In genomic region chr17:7523033-7523432, GRCh38 we compare ENCODE assay signal across 8 cellular contexts. TPM values are rescaled to one million over a fixed set of nuclear protein-coding genes. Genes with fewer than 3 reads are reported as not detected.
DNase-seq lines count a peak whose midpoint lies in the region; ATAC-seq and TF ChIP-seq lines count a peak whose summit lies in the region.

No MANE protein-coding gene starts in this region.

- DNase-seq in AG04450 (ENCODE audit: low read depth, low spot score), result no peak
- DNase-seq in activated CD8-positive, alpha-beta T cell treated with anti-CD3 and anti-CD28 coated beads for 36 hours, result peak; percentile 74
- DNase-seq in fibroblast of villous mesenchyme (ENCODE audit: low read depth), result peak; percentile 12
- peak; percentile 16 to 17 for DNase-seq in stimulated activated CD4-positive, alpha-beta T cell treated with anti-CD3 and anti-CD28 coated beads, Interleukin-15, amount 100 ng/mL, for 48 hours (ENCODE audit: low read depth in 2 of 2)
- no peak for DNase-seq in COR-L47 (lab: John Stamatoyannopoulos, UW)

- H3K27ac ChIP-seq in AG04450 (ENCODE audit: low read depth, low read length), result no peak overlapping the region

- CTCF ChIA-PET in AG04450 (lab: Charles Lee), result interaction anchor here (0.8 to 1.5 kb wide), 3 partner anchors 9 to 66 kb away, joined by 5 to 6 read pairs (median 5); no protein-coding TSS in a partner anchor
- CTCF ChIA-PET in activated CD8-positive, alpha-beta T cell treated with anti-CD3 and anti-CD28 coated beads for 36 hours (lab: Charles Lee), result interaction anchor here (0.6 to 12.1 kb wide), 19 partner anchors 9 to 163 kb away, joined by 3 to 165 read pairs (median 4); partner anchors contain the start of genes SENP3, TMEM102, TNFSF12 and TNFSF13

- no peak overlapping the region for H3K27ac Mint-ChIP-seq in activated CD8-positive, alpha-beta T cell treated with anti-CD3 and anti-CD28 coated beads for 36 hours

- H3K4me3 ChIP-seq in AG04450 (ENCODE audit: low read depth, low read length), result no peak overlapping the region
- no peak overlapping the region for H3K4me3 ChIP-seq in fibroblast of villous mesenchyme (ENCODE audit: low read depth, low read length)

- intact Hi-C loops in activated CD8-positive, alpha-beta T cell treated with anti-CD3 and anti-CD28 coated beads for 36 hours (cut with micrococcal nuclease), result loop anchor here (5.0 kb wide), 1 partner anchor 39 kb away; the partner anchor contains the start of gene SENP3

- ATAC-seq in activated CD8-positive, alpha-beta T cell treated with anti-CD3 and anti-CD28 coated beads for 36 hours, result peak; percentile 86
- ATAC-seq in HG02642 (IDR thresholded peaks at IDR 0.05; ENCODE audit: poor library complexity, unreplicated experiment) (no peak), HG02763 (IDR thresholded peaks at IDR 0.05; ENCODE audit: unreplicated experiment) (no peak)

- TF ChIP-seq CTCF in AG04450 (IDR thresholded peaks at IDR 0.05; ENCODE audit: low read depth, low read length) (peak; percentile 42), LNCAP (IDR thresholded peaks at IDR 0.05) (peak; percentile 29; the same call in 1 of the 2 replicates), fibroblast of villous mesenchyme (IDR thresholded peaks at IDR 0.05; ENCODE audit: insufficient read depth, low read depth, low read length) (peak; percentile 44)
- TF ChIP-seq CTCF in activated CD8-positive, alpha-beta T cell treated with anti-CD3 and anti-CD28 coated beads for 36 hours (IDR thresholded peaks at IDR 0.05), result peak; percentile 84

- H3K4me1 Mint-ChIP-seq in activated CD8-positive, alpha-beta T cell treated with anti-CD3 and anti-CD28 coated beads for 36 hours (ENCODE audit: low read depth), result peaks cover 3% of the 10 kb centered on the region

- POLR2A ChIA-PET in AG04450 (lab: Yijun Ruan, JAX), result interaction anchor here (0.7 kb wide), 1 partner anchor 129 kb away, joined by 3 read pairs; no protein-coding TSS in a partner anchor
- POLR2A ChIA-PET in activated CD8-positive, alpha-beta T cell treated with anti-CD3 and anti-CD28 coated beads for 36 hours (lab: Charles Lee), result interaction anchor here (0.7 to 1.7 kb wide), 4 partner anchors 12 to 44 kb away, joined by 3 to 5 read pairs (median 4); partner anchors contain the start of genes SENP3 and ZBTB4

- peaks cover 1% of the 10 kb centered on the region for H3K36me3 Mint-ChIP-seq in activated CD8-positive, alpha-beta T cell treated with anti-CD3 and anti-CD28 coated beads for 36 hours (ENCODE audit: low read depth)

- no peak overlapping the region for H3K4me3 Mint-ChIP-seq in activated CD8-positive, alpha-beta T cell treated with anti-CD3 and anti-CD28 coated beads for 36 hours

- H3K9me3 Mint-ChIP-seq in activated CD8-positive, alpha-beta T cell treated with anti-CD3 and anti-CD28 coated beads for 36 hours, result peaks cover 5% of the 10 kb centered on the region

- peaks cover 11% of the 10 kb centered on the region for H3K9me3 ChIP-seq in AG04450 (ENCODE audit: control insufficient read depth, insufficient read depth, low read length)

- H3K27me3 ChIP-seq in AG04450 (ENCODE audit: control insufficient read depth, insufficient read depth, low read length), result no peaks in the 10 kb centered on the region

- no peaks in the 10 kb centered on the region for H3K27me3 Mint-ChIP-seq in activated CD8-positive, alpha-beta T cell treated with anti-CD3 and anti-CD28 coated beads for 36 hours

RNA-seq across cellular contexts. Expression of gene TNFSF12, which starts 25.8 kb away (rescaled TPM):
- 26.0 and 27.1 TPM in 2 replicates for polyA plus RNA-seq in AG04450 (2011; rRNA removed)
- polyA minus RNA-seq in AG04450 (2011; rRNA and poly(A)+ RNA removed), result 7.1 and 10.1 TPM in 2 replicates
- 10 to 100 TPM; 11.8 to 13.8 TPM for total RNA-seq in activated CD8-positive, alpha-beta T cell treated with anti-CD3 and anti-CD28 coated beads for 36 hours
- 11.7 and 14.5 TPM in 2 replicates for total RNA-seq in fibroblast of villous mesenchyme

RNA-seq across cellular contexts. Expression of gene TNFSF13, which starts 35.5 kb away (rescaled TPM):
- 0.83 and 1.0 TPM in 2 replicates for polyA plus RNA-seq in AG04450 (2011; rRNA removed)
- 0.70 and 0.92 TPM in 2 replicates for polyA minus RNA-seq in AG04450 (2011; rRNA and poly(A)+ RNA removed)
- total RNA-seq in activated CD8-positive, alpha-beta T cell treated with anti-CD3 and anti-CD28 coated beads for 36 hours, result 1 to 10 TPM; 4.0 to 6.9 TPM
- 0.43 and 0.64 TPM in 2 replicates for total RNA-seq in fibroblast of villous mesenchyme

RNA-seq across cellular contexts. Expression of gene SENP3, which starts 38.7 kb away (rescaled TPM):
- polyA plus RNA-seq in AG04450 (2011; rRNA removed), result 67.6 and 73.4 TPM in 2 replicates
- 58.9 and 63.0 TPM in 2 replicates for polyA minus RNA-seq in AG04450 (2011; rRNA and poly(A)+ RNA removed)
- 10 to 100 TPM; 60.2 to 63.2 TPM for total RNA-seq in activated CD8-positive, alpha-beta T cell treated with anti-CD3 and anti-CD28 coated beads for 36 hours
- total RNA-seq in fibroblast of villous mesenchyme, result 69.9 and 75.1 TPM in 2 replicates

RNA-seq across cellular contexts. Expression of gene POLR2A, which starts 38.9 kb away (rescaled TPM):
- 18.4 and 35.0 TPM in 2 replicates for polyA plus RNA-seq in AG04450 (2011; rRNA removed)
- 207 and 320 TPM in 2 replicates for polyA minus RNA-seq in AG04450 (2011; rRNA and poly(A)+ RNA removed)
- 100 to 1,000 TPM; 219 to 223 TPM for total RNA-seq in activated CD8-positive, alpha-beta T cell treated with anti-CD3 and anti-CD28 coated beads for 36 hours
- 118 and 127 TPM in 2 replicates for total RNA-seq in fibroblast of villous mesenchyme

RNA-seq across cellular contexts. Expression of gene SLC35G6, which starts 41.8 kb away (rescaled TPM):
- polyA plus RNA-seq in AG04450 (2011; rRNA removed), result not detected in 2 replicates
- polyA minus RNA-seq in AG04450 (2011; rRNA and poly(A)+ RNA removed), result not detected in 2 replicates
- not detected for total RNA-seq in activated CD8-positive, alpha-beta T cell treated with anti-CD3 and anti-CD28 coated beads for 36 hours
- total RNA-seq in fibroblast of villous mesenchyme, result not detected in 2 replicates

Comparison
In these comparisons a context has a peak if more than half of its experiments do, and no peak if none do; other contexts are left out.
1. DNase-seq: peak in activated CD8-positive, alpha-beta T cell treated with anti-CD3 and anti-CD28 coated beads for 36 hours (single experiment), fibroblast of villous mesenchyme (single experiment) and stimulated activated CD4-positive, alpha-beta T cell treated with anti-CD3 and anti-CD28 coated beads, Interleukin-15, amount 100 ng/mL, for 48 hours (2 of 2); none in AG04450 (single experiment) and COR-L47 (single experiment).
2. CTCF ChIP-seq: peak in every context shown above with its lines; median percentile 84 in activated CD8-positive, alpha-beta T cell treated with anti-CD3 and anti-CD28 coated beads for 36 hours; 44 in fibroblast of villous mesenchyme; 42 in AG04450; 29 in LNCAP.